22 cellular contexts compared by ENCODE assay signal in genomic region chr11:12998336-12998735, GRCh38. TPM values are rescaled to one million over a fixed set of nuclear protein-coding genes. Genes with fewer than 3 reads are reported as not detected.
A peak's percentile ranks its signal among the peaks of the same experiment; 100 is the strongest.
DNase-seq lines count a peak whose midpoint lies in the region; ATAC-seq, FAIRE-seq and TF ChIP-seq lines count a peak whose summit lies in the region.
"Had no signal": no experiment of that assay in that cellular context is flagged by ENCODE, and none has a peak within 500 bp of the region (broad histone marks: within the 10 kb centered on the region; RNA-seq: fewer than 3 reads in every experiment).

No MANE protein-coding gene starts in this region.

- no peaks in the 10 kb centered on the region for H3K79me2 ChIP-seq in K562 (ENCODE audit: control insufficient read depth, insufficient read depth, low read length)

- intact Hi-C loops in K562 (cut with micrococcal nuclease): no loop called here

- H3K9me3 ChIP-seq in K562 (replicated peaks; ENCODE audit: control insufficient read depth, insufficient read depth, low read depth, low read length): no peaks in the 10 kb centered on the region; the same call in 1 of the 2 replicates
- H3K9me3 ChIP-seq: A549, Caco-2 had no signal

- no peaks in the 10 kb centered on the region for H3K4me1 Mint-ChIP-seq in stimulated activated effector memory CD8-positive, alpha-beta T cell treated with anti-CD3 and anti-CD28 coated beads, Interleukin-12 subunit alpha, Interleukin-12 subunit beta, amount 100 ng/mL, for 72 hours
- H3K4me1 Mint-ChIP-seq: IgD-negative memory B cell had no signal

- no peaks in the 10 kb centered on the region for H3K36me3 Mint-ChIP-seq in stimulated activated effector memory CD8-positive, alpha-beta T cell treated with anti-CD3 and anti-CD28 coated beads, Interleukin-12 subunit alpha, Interleukin-12 subunit beta, amount 100 ng/mL, for 72 hours
- H3K36me3 Mint-ChIP-seq: IgD-negative memory B cell had no signal

- WGBS in K562 (ENCODE audit: insufficient coverage, low coverage, missing lambda C conversion rate): 26% methylated on average over 5 of the region's 5 CpGs

- TF ChIP-seq EP300 in K562 (IDR thresholded peaks at IDR 0.05; ENCODE audit: low read length): no peak

- H2AFZ ChIP-seq in K562 (ENCODE audit: low read depth, low read length): 0 out of 2 replicates have a peak overlapping the region, but pooled peaks have one; percentile 13
- H2AFZ ChIP-seq: GM23248 had no signal

- no peaks in the 10 kb centered on the region for H3K27me3 ChIP-seq in K562 (ENCODE audit: control insufficient read depth in 2 of 2, insufficient read depth in 2 of 2, low read length in 2 of 2)

- H3K9me3 Mint-ChIP-seq in stimulated activated effector memory CD8-positive, alpha-beta T cell treated with anti-CD3 and anti-CD28 coated beads, Interleukin-12 subunit alpha, Interleukin-12 subunit beta, amount 100 ng/mL, for 72 hours: no peaks in the 10 kb centered on the region
- H3K9me3 Mint-ChIP-seq: CD4-positive, alpha-beta T cell had no signal

- H3K9me1 ChIP-seq in K562 (ENCODE audit: control insufficient read depth, insufficient read depth, low read length): no peaks in the 10 kb centered on the region

- BruUV-seq in K562 (replicated peaks; lab: Mats Ljungman, UMichigan): no TSS peak

- H3K27ac Mint-ChIP-seq in stimulated activated effector memory CD8-positive, alpha-beta T cell treated with anti-CD3 and anti-CD28 coated beads, Interleukin-12 subunit alpha, Interleukin-12 subunit beta, amount 100 ng/mL, for 72 hours: no peak overlapping the region
- H3K27ac Mint-ChIP-seq: CD4-positive, alpha-beta T cell; IgD-negative memory B cell had no signal

- H3K27ac ChIP-seq in K562 (ENCODE audit: extremely low read depth, low read depth, low read length): no peak overlapping the region
- H3K27ac ChIP-seq: 22Rv1, A549, GM23248 had no signal

- ATAC-seq in K562 (no peak), HG02870 (IDR thresholded peaks at IDR 0.05; ENCODE audit: unreplicated experiment) (no peak)
- no peak for ATAC-seq in stimulated activated effector memory CD8-positive, alpha-beta T cell treated with anti-CD3 and anti-CD28 coated beads, Interleukin-12 subunit alpha, Interleukin-12 subunit beta, amount 100 ng/mL, for 72 hours
- ATAC-seq: A549, HepG2 had no signal

- H3K36me3 ChIP-seq in K562 (ENCODE audit: control insufficient read depth, insufficient read depth, low read length): no peaks in the 10 kb centered on the region

- H3K4me3 ChIP-seq in K562: no peak overlapping the region
- H3K4me3 ChIP-seq: A549, GM23248 had no signal

- no peak overlapping the region for H3K4me2 ChIP-seq in K562 (ENCODE audit: insufficient read depth, low read length)
- H3K4me2 ChIP-seq: A549 had no signal

- in situ Hi-C loops in K562 (cut with MboI): loop anchor here (10.0 kb wide), 1 partner anchor 116 kb away; no protein-coding TSS in a partner anchor

- no peak for FAIRE-seq in K562 (lab: Jason Lieb, UNC)
- FAIRE-seq: A549, GM12892, GM18507, HepG2 had no signal

- DNase-seq in NCI-H748 (lab: John Stamatoyannopoulos, UW; ENCODE audit: unreplicated experiment) (peak; percentile 42), NCI-H748 treated with DMSO at 0.1 percent for 48 hours (lab: John Stamatoyannopoulos, UW) (no peak), NCI-H345 treated with DMSO at 0.1 percent for 48 hours (lab: John Stamatoyannopoulos, UW; ENCODE audit: unreplicated experiment) (peak; percentile 33), K562 (ENCODE audit: extremely low read depth in 1 of 4, low spot score in 3 of 4) (peak in 1 of 4 experiments; percentile 20), D341Med (ENCODE audit: low spot score) (no peak), T-helper 9 cell (no peak)
- no peak for DNase-seq in stimulated activated effector memory CD8-positive, alpha-beta T cell treated with anti-CD3 and anti-CD28 coated beads, Interleukin-12 subunit alpha, Interleukin-12 subunit beta, amount 100 ng/mL, for 72 hours (ENCODE audit: low spot score in 2 of 2)
- DNase-seq: C1 segment of cervical spinal cord; Caco-2; CD4-positive, alpha-beta T cell; DMS153; DMS79; GM23248; HCEC 1CT had no signal

- no peak for TF ChIP-seq CTCF in K562 (IDR thresholded peaks at IDR 0.05 in 2 of 3, conservative IDR thresholded peaks at IDR 0.05 in 1 of 3; ENCODE audit: insufficient read depth in 2 of 3, low read depth in 1 of 3, low read length in 3 of 3)

- CTCF ChIA-PET in K562 (lab: Yijun Ruan, JAX; ENCODE audit: low intra/inter-chr PET ratio): no interaction called here

- no peak overlapping the region for H3K4me3 Mint-ChIP-seq in stimulated activated effector memory CD8-positive, alpha-beta T cell treated with anti-CD3 and anti-CD28 coated beads, Interleukin-12 subunit alpha, Interleukin-12 subunit beta, amount 100 ng/mL, for 72 hours
- H3K4me3 Mint-ChIP-seq: CD4-positive, alpha-beta T cell; IgD-negative memory B cell had no signal

- H3K9ac ChIP-seq in K562 (ENCODE audit: insufficient read depth in 1 of 2, low read depth in 2 of 2, low read length in 2 of 2): no peak overlapping the region
- H3K9ac ChIP-seq: GM23248 had no signal

- H3K4me1 ChIP-seq in K562 (replicated peaks in 1 of 2; ENCODE audit: control insufficient read depth in 2 of 2, insufficient read depth in 2 of 2, low read length in 2 of 2): peaks cover 0 to 32% of the 10 kb centered on the region in 2 experiments; a peak in 2 of 5 replicates
- H3K4me1 ChIP-seq: A549 had no signal

- TF ChIP-seq RAD21 in K562 (CRISPR knock-in tag; conservative IDR thresholded peaks at IDR 0.05 in 1 of 2, IDR thresholded peaks at IDR 0.05 in 1 of 2): no peak

- POLR2A ChIA-PET in K562 (lab: Yijun Ruan, JAX): interaction anchor here (0.6 kb wide), 1 partner anchor 151 kb away, joined by 3 read pairs; no protein-coding TSS in a partner anchor

- H4K20me1 ChIP-seq in K562 (replicated peaks; ENCODE audit: control insufficient read depth, insufficient read depth, low read length): no peaks in the 10 kb centered on the region

- no peak for TF ChIP-seq POLR2A in K562 (conservative IDR thresholded peaks at IDR 0.05)

TF ChIP-seq in K562, 482 proteins besides CTCF, POLR2A, EP300 and RAD21:
- TF ChIP-seq TCF3 (CRISPR knock-in tag; IDR thresholded peaks at IDR 0.05): no peak
- TF ChIP-seq CBFA2T3 (IDR thresholded peaks at IDR 0.05): 0 out of 2 replicates have a peak, but pooled peaks have one; percentile 4

RNA-seq across cellular contexts. Expression of gene RASSF10, which starts 10.8 kb away (rescaled TPM):
- total RNA-seq in K562 (2011; cell fraction: chromatin; rRNA removed; ENCODE audit: low replicate concordance): not detected in 2 replicates
- total RNA-seq in K562 (2011; cell fraction: nucleolus; rRNA removed): not detected in 2 replicates
- not detected in 2 replicates for total RNA-seq in K562 (2011; cell fraction: nucleoplasm; rRNA removed)
- not detected in 2 replicates for total RNA-seq in K562 (2014; rRNA removed)
- not detected in 2 replicates for total RNA-seq in K562 (2014; rRNA removed; fragmentation: Illumina TruSeq; extraction: Trizol)
- total RNA-seq in K562 (2015; rRNA removed; fragmentation: Illumina TruSeq; extraction: Trizol): not detected in 2 replicates
- not detected in 2 replicates for total RNA-seq in K562 (2021)
- not detected in 2 replicates for polyA plus RNA-seq in K562 (2011; rRNA removed)
- polyA plus RNA-seq in K562 (2011; cell fraction: cytosol; rRNA removed): not detected in 2 replicates
- polyA plus RNA-seq in K562 (2011; cell fraction: nucleus; rRNA removed): not detected in 2 replicates
- polyA plus RNA-seq in K562 (2012): not detected in 2 replicates
- not detected in 2 replicates for polyA plus RNA-seq in K562 (2014; fragmentation: Illumina TruSeq; extraction: Trizol)
- polyA plus RNA-seq in K562 (2014; fragmentation: Nextera tagmentation; extraction: Ambion mirVana): not detected
- not detected in 2 replicates for polyA plus RNA-seq in K562 (2014; rRNA removed)
- not detected in 2 replicates for polyA minus RNA-seq in K562 (2011; rRNA and poly(A)+ RNA removed)
- not detected in 2 replicates for polyA minus RNA-seq in K562 (2011; cell fraction: cytosol; rRNA and poly(A)+ RNA removed)
- not detected in 2 replicates for polyA minus RNA-seq in K562 (2011; cell fraction: nucleus; rRNA and poly(A)+ RNA removed)
- total RNA-seq: CD4-positive, alpha-beta T cell; GM23248; H4; HepG2 had no signal
- polyA plus RNA-seq: GM23248, HepG2, IgD-negative memory B cell had no signal

Comparison
In these comparisons a context has a peak if more than half of its experiments do, and no peak if none do; other contexts are left out.
1. DNase-seq: peak in NCI-H748 (single experiment) and NCI-H345 treated with DMSO at 0.1 percent for 48 hours (single experiment); none in NCI-H748 treated with DMSO at 0.1 percent for 48 hours (single experiment), D341Med (single experiment), T-helper 9 cell (single experiment) and stimulated activated effector memory CD8-positive, alpha-beta T cell treated with anti-CD3 and anti-CD28 coated beads, Interleukin-12 subunit alpha, Interleukin-12 subunit beta, amount 100 ng/mL, for 72 hours (0 of 2).